13 cellular contexts compared by ENCODE assay signal in the genomic region with DNA sequence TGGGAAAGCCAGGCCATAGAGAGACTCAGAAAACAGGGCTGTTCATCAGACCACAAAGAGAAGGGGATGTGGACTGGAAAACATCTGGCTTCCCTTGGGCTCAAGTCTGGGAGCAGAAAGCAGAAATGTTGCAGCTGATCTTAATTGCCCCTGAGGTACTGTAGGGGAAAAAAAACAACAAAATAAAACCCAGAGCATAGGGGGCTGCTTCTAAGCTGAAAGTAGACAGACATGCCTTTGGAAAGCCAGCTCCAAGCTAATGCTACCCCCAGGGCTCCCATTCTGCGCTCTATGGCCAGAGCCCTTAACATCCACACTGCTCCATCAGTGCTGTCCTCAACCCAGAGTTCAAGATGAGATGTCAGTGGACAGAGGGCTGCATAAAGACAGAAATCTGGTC. TPM values are rescaled to one million over a fixed set of nuclear protein-coding genes. Genes with fewer than 3 reads are reported as not detected.
DNase-seq lines count a peak whose midpoint lies in the region; ATAC-seq and TF ChIP-seq lines count a peak whose summit lies in the region.
"Had no signal": no experiment of that assay in that cellular context is flagged by ENCODE, and none has a peak within 500 bp of the region (broad histone marks: within the 10 kb centered on the region; RNA-seq: fewer than 3 reads in every experiment).

No MANE protein-coding gene starts in this region.

- peaks cover 37% of the 10 kb centered on the region for H3K27me3 Mint-ChIP-seq in activated CD4-positive, alpha-beta T cell treated with anti-CD3 and anti-CD28 coated beads, Interleukin-2, amount 10 ng/mL, durations not matched to agents 24 days and 14 days

- intact Hi-C loops in sciatic nerve (cut with DNase I) = no loop called here
- intact Hi-C loops in activated CD4-positive, alpha-beta T cell treated with anti-CD3 and anti-CD28 coated beads, Interleukin-2, amount 10 ng/mL, durations not matched to agents 24 days and 14 days (cut with micrococcal nuclease) = no loop called here

- ATAC-seq in SK-N-SH treated with all-trans-retinoic acid at 6 μM for 48 hours = no peak; the same call in 2 of the 3 replicates
- peak; percentile 18 for ATAC-seq in sciatic nerve
- ATAC-seq in omental fat pad (ENCODE audit: low FRiP score) = no peak
- ATAC-seq in GM21576 (IDR thresholded peaks at IDR 0.05; ENCODE audit: unreplicated experiment) = no peak

- H3K9me3 Mint-ChIP-seq in activated CD4-positive, alpha-beta T cell treated with anti-CD3 and anti-CD28 coated beads, Interleukin-2, amount 10 ng/mL, durations not matched to agents 24 days and 14 days = no peaks in the 10 kb centered on the region

- H3K4me1 Mint-ChIP-seq in activated CD4-positive, alpha-beta T cell treated with anti-CD3 and anti-CD28 coated beads, Interleukin-2, amount 10 ng/mL, durations not matched to agents 24 days and 14 days = peaks cover 5% of the 10 kb centered on the region

- H3K36me3 Mint-ChIP-seq in activated CD4-positive, alpha-beta T cell treated with anti-CD3 and anti-CD28 coated beads, Interleukin-2, amount 10 ng/mL, durations not matched to agents 24 days and 14 days (ENCODE audit: low read depth) = no peaks in the 10 kb centered on the region

- H3K4me3 Mint-ChIP-seq in activated CD4-positive, alpha-beta T cell treated with anti-CD3 and anti-CD28 coated beads, Interleukin-2, amount 10 ng/mL, durations not matched to agents 24 days and 14 days = no peak overlapping the region

- no peak for TF ChIP-seq CTCF in omental fat pad (IDR thresholded peaks at IDR 0.05)

- no peak overlapping the region for H3K27ac Mint-ChIP-seq in activated CD4-positive, alpha-beta T cell treated with anti-CD3 and anti-CD28 coated beads, Interleukin-2, amount 10 ng/mL, durations not matched to agents 24 days and 14 days

- DNase-seq in ELF-1 (ENCODE audit: low read depth, low spot score) (peak; percentile 73), islet precursor cell (peak; percentile 75), sciatic nerve (ENCODE audit: low spot score) (no peak), omental fat pad (ENCODE audit: low spot score) (no peak)
- DNase-seq in activated CD4-positive, alpha-beta T cell treated with anti-CD3 and anti-CD28 coated beads, Interleukin-2, amount 10 ng/mL, durations not matched to agents 24 days and 14 days = no peak
- no peak for DNase-seq in stimulated activated CD4-positive, alpha-beta T cell treated with anti-CD3 and anti-CD28 coated beads, Interleukin-1b, Interleukin-23, amount 100 ng/mL, for 48 hours
- DNase-seq: activated T-cell treated with anti-CD3 and anti-CD28 coated beads, Interleukin-2, amount 50 U/mL, for 48 hours; GDM1; NCI-H345; OCI-M1; T-helper 1 cell had no signal

TF ChIP-seq in SK-N-SH treated with all-trans-retinoic acid at 6 μM for 48 hours, 23 proteins besides CTCF, POLR2A, EP300 and RAD21:
- TF ChIP-seq TCF4 (CRISPR knock-in tag; IDR thresholded peaks at IDR 0.05; ENCODE audit: borderline replicate concordance) (peak; percentile 88; the same call in 1 of the 2 replicates), ISL1 (CRISPR knock-in tag; IDR thresholded peaks at IDR 0.05) (no peak)
TF ChIP-seq in SK-N-SH treated with all-trans-retinoic acid at 6 μM for 48 hours: peak in this region for 1.

RNA-seq across cellular contexts. Expression of gene PACSIN3, which starts 2.0 kb away (rescaled TPM):
- total RNA-seq in sciatic nerve (66.0 TPM), omental fat pad (10 to 100 TPM; 11.2 to 47.4 (median 16.8) TPM)
- 14.3 and 16.4 TPM in 2 replicates for total RNA-seq in activated CD4-positive, alpha-beta T cell treated with anti-CD3 and anti-CD28 coated beads, Interleukin-2, amount 10 ng/mL, durations not matched to agents 24 days and 14 days

RNA-seq across cellular contexts. Expression of gene ARFGAP2, which starts 11.6 kb away (rescaled TPM):
- total RNA-seq in sciatic nerve (94.2 TPM), omental fat pad (100 to 1,000 TPM in 3 of 4 donors, 10 to 100 TPM in 1; 82.3 to 179 (median 108) TPM)
- 98.3 and 109 TPM in 2 replicates for total RNA-seq in activated CD4-positive, alpha-beta T cell treated with anti-CD3 and anti-CD28 coated beads, Interleukin-2, amount 10 ng/mL, durations not matched to agents 24 days and 14 days

RNA-seq across cellular contexts. Expression of gene DDB2, which starts 26.5 kb away (rescaled TPM):
- total RNA-seq in sciatic nerve (44.3 TPM), omental fat pad (10 to 100 TPM; 12.1 to 27.6 (median 14.2) TPM)
- total RNA-seq in activated CD4-positive, alpha-beta T cell treated with anti-CD3 and anti-CD28 coated beads, Interleukin-2, amount 10 ng/mL, durations not matched to agents 24 days and 14 days = 148 and 157 TPM in 2 replicates

Comparison
In these comparisons a context has a peak if more than half of its experiments do, and no peak if none do; other contexts are left out.
1. DNase-seq: peak in ELF-1 (single experiment) and islet precursor cell (single experiment); none in sciatic nerve (single experiment), omental fat pad (single experiment), activated CD4-positive, alpha-beta T cell treated with anti-CD3 and anti-CD28 coated beads, Interleukin-2, amount 10 ng/mL, durations not matched to agents 24 days and 14 days (single experiment) and stimulated activated CD4-positive, alpha-beta T cell treated with anti-CD3 and anti-CD28 coated beads, Interleukin-1b, Interleukin-23, amount 100 ng/mL, for 48 hours (single experiment).